ENCODE assay signal across 22 cellular contexts in genomic region chr4:118711047-118711446, GRCh38.
"Had no signal": no experiment of that assay in that cellular context is flagged by ENCODE, and none has a peak within 500 bp of the region (broad histone marks: within the 10 kb centered on the region; RNA-seq: fewer than 3 reads in every experiment).

No MANE protein-coding gene starts in this region.

- DNase-seq: activated CD4-positive, alpha-beta T cell treated with anti-CD3 and anti-CD28 coated beads, Interleukin-2, amount 10 ng/mL, durations not matched to agents 7 days and 5 days; activated CD8-positive, alpha-beta T cell treated with anti-CD3 and anti-CD28 coated beads, Interleukin-2, amount 10 ng/mL, durations not matched to agents 7 days and 5 days; activated gamma-delta T cell treated with Interleukin-2 at 50 U/mL for 16 hours; aorta; effector memory CD8-positive, alpha-beta T cell; gastrocnemius medialis; hippocampal formation; left ventricle myocardium inferior; mammary epithelial cell; pancreas; right cardiac atrium; stimulated activated CD4-positive, alpha-beta T cell treated with anti-CD3 and anti-CD28 coated beads, Interleukin-1b, Interleukin-23, amount 100 ng/mL, for 48 hours; stomach had no signal

- H3K4me1 Mint-ChIP-seq: brain had no signal

- H3K4me1 ChIP-seq: esophagus muscularis mucosa, gastrocnemius medialis, left ventricle myocardium inferior, pancreas, stomach, suprapubic skin, tibial nerve had no signal

- H3K27me3 ChIP-seq: esophagus muscularis mucosa, gastrocnemius medialis, neutrophil, pancreas, stomach, suprapubic skin, tibial nerve had no signal

- H3K4me3 ChIP-seq: esophagus muscularis mucosa, gastrocnemius medialis, left ventricle myocardium inferior, pancreas, stomach, suprapubic skin, tibial nerve had no signal

- ATAC-seq: activated CD4-positive, CD25-positive, alpha-beta regulatory T cell treated with anti-CD3 and anti-CD28 coated beads, Interleukin-2, amount 50 U/mL, for 24 hours; activated CD8-positive, alpha-beta T cell treated with anti-CD3 and anti-CD28 coated beads, Interleukin-2, amount 10 ng/mL, durations not matched to agents 7 days and 5 days; effector memory CD8-positive, alpha-beta T cell; gastrocnemius medialis; natural killer cell treated with Interleukin-12 subunit alpha and Interleukin-12 subunit beta and Interleukin-15 and Interleukin-18, amount 100 ng/mL, for 72 hours; pancreas; right cardiac atrium had no signal

- H3K27me3 Mint-ChIP-seq: activated CD4-positive, alpha-beta T cell treated with anti-CD3 and anti-CD28 coated beads, Interleukin-2, amount 10 ng/mL, durations not matched to agents 7 days and 5 days; activated naive CD4-positive, alpha-beta T cell treated with anti-CD3 and anti-CD28 coated beads, Interleukin-2, amount 50 U/mL, for 24 hours; brain; effector memory CD8-positive, alpha-beta T cell; natural killer cell treated with Interleukin-12 subunit alpha and Interleukin-12 subunit beta and Interleukin-15 and Interleukin-18, amount 100 ng/mL, for 72 hours had no signal

- H3K9me3 ChIP-seq: esophagus muscularis mucosa, gastrocnemius medialis, left ventricle myocardium inferior, neutrophil, pancreas, stomach, suprapubic skin, tibial nerve had no signal

- H3K4me3 Mint-ChIP-seq: activated CD4-positive, alpha-beta T cell treated with anti-CD3 and anti-CD28 coated beads, Interleukin-2, amount 10 ng/mL, durations not matched to agents 7 days and 5 days; activated CD8-positive, alpha-beta T cell treated with anti-CD3 and anti-CD28 coated beads, Interleukin-2, amount 10 ng/mL, durations not matched to agents 7 days and 5 days; activated naive CD4-positive, alpha-beta T cell treated with anti-CD3 and anti-CD28 coated beads, Interleukin-2, amount 50 U/mL, for 24 hours; brain; effector memory CD8-positive, alpha-beta T cell; natural killer cell treated with Interleukin-12 subunit alpha and Interleukin-12 subunit beta and Interleukin-15 and Interleukin-18, amount 100 ng/mL, for 72 hours had no signal

- H3K27ac Mint-ChIP-seq: activated CD4-positive, alpha-beta T cell treated with anti-CD3 and anti-CD28 coated beads, Interleukin-2, amount 10 ng/mL, durations not matched to agents 7 days and 5 days; activated CD8-positive, alpha-beta T cell treated with anti-CD3 and anti-CD28 coated beads, Interleukin-2, amount 10 ng/mL, durations not matched to agents 7 days and 5 days; activated naive CD4-positive, alpha-beta T cell treated with anti-CD3 and anti-CD28 coated beads, Interleukin-2, amount 50 U/mL, for 24 hours; natural killer cell treated with Interleukin-12 subunit alpha and Interleukin-12 subunit beta and Interleukin-15 and Interleukin-18, amount 100 ng/mL, for 72 hours had no signal

- H3K9me3 Mint-ChIP-seq: activated CD4-positive, alpha-beta T cell treated with anti-CD3 and anti-CD28 coated beads, Interleukin-2, amount 10 ng/mL, durations not matched to agents 7 days and 5 days; activated naive CD4-positive, alpha-beta T cell treated with anti-CD3 and anti-CD28 coated beads, Interleukin-2, amount 50 U/mL, for 24 hours; brain; effector memory CD8-positive, alpha-beta T cell; natural killer cell treated with Interleukin-12 subunit alpha and Interleukin-12 subunit beta and Interleukin-15 and Interleukin-18, amount 100 ng/mL, for 72 hours had no signal

- H3K27ac ChIP-seq: esophagus muscularis mucosa, gastrocnemius medialis, left ventricle myocardium inferior, neutrophil, pancreas, stomach, suprapubic skin, tibial nerve, VCaP had no signal
